10 cellular contexts compared by ENCODE assay signal in the genomic region with DNA sequence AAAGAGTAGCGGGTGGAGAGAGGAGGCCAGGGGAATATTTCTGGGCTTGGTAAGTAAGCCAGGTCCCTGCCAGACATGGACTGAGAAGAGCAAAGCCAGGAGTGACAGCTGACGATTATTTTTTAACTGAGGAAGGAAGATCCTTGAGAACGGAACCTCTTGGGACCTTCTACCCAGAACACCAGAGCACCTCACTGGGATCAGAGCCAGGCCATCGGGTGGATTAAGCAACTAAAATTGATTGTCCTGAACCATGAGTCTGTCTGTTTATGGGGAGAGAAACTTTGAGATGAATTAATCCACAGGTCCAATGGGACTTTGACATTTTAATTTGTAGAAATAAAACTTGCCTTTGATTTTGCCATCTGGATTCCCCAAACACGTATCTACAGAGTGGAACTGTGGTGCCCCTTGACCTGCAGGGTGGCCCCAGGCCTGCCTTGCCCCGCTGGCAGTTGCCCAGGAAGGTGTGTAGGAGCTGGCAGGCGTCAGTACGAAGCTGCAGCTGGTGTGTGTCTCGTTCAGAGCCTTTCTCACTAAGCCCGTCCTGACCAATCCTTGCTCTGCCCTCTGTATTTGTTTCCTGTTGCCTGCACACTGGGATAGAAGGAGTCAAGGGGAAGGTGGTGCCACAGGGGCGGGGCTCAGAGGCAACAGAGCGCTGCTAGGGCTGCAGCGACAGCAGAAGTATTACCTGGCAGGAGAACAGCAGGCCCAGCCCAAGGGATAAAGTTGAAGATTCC. TPM values are rescaled to one million over a fixed set of nuclear protein-coding genes. Genes with fewer than 3 reads are reported as not detected.
DNase-seq lines count a peak whose midpoint lies in the region; ATAC-seq and TF ChIP-seq lines count a peak whose summit lies in the region.
"Had no signal": no experiment of that assay in that cellular context is flagged by ENCODE, and none has a peak within 500 bp of the region (broad histone marks: within the 10 kb centered on the region; RNA-seq: fewer than 3 reads in every experiment).

No MANE protein-coding gene starts in this region.

- TF ChIP-seq CTCF in WTC11 (IDR thresholded peaks at IDR 0.05), result no peak

- DNase-seq in AG20443 (ENCODE audit: low spot score) (peak; percentile 37), NCI-H1694 (lab: John Stamatoyannopoulos, UW) (peak; percentile 35), WTC11 (ENCODE audit: low spot score) (peak; percentile 40), left kidney (ENCODE audit: low read depth, low spot score) (peak; percentile 96)

- H3K4me1 Mint-ChIP-seq in WTC11, result peaks cover 4% of the 10 kb centered on the region

- ATAC-seq in WTC11 (peak; percentile 92), HG02763 (IDR thresholded peaks at IDR 0.05; ENCODE audit: unreplicated experiment) (no peak), GM19452 (IDR thresholded peaks at IDR 0.05; ENCODE audit: unreplicated experiment) (no peak), HG02759 (IDR thresholded peaks at IDR 0.05; ENCODE audit: unreplicated experiment) (no peak), HG03175 (IDR thresholded peaks at IDR 0.05; ENCODE audit: unreplicated experiment) (no peak)

- H3K9me3 Mint-ChIP-seq in WTC11, result no peaks in the 10 kb centered on the region
- H3K9me3 Mint-ChIP-seq: central memory CD8-positive, alpha-beta T cell; stimulated activated naive CD8-positive, alpha-beta T cell treated with anti-CD3 and anti-CD28 coated beads, Interleukin-15, Interleukin-2, amounts not matched to agents 100 ng/mL and 50 ng/mL, for 24 hours had no signal

- no peak overlapping the region for H3K27ac Mint-ChIP-seq in WTC11
- H3K27ac Mint-ChIP-seq: stimulated activated naive CD8-positive, alpha-beta T cell treated with anti-CD3 and anti-CD28 coated beads, Interleukin-15, Interleukin-2, amounts not matched to agents 100 ng/mL and 50 ng/mL, for 24 hours had no signal

- CTCF ChIA-PET in WTC11 (lab: Charles Lee), result interaction anchor here (1.1 to 2.2 kb wide), 3 partner anchors 16 to 140 kb away, joined by 3 to 11 read pairs (median 6); no protein-coding TSS in a partner anchor

- H3K27me3 Mint-ChIP-seq in WTC11 (ENCODE audit: low read depth), result no peaks in the 10 kb centered on the region
- H3K27me3 Mint-ChIP-seq: central memory CD8-positive, alpha-beta T cell had no signal

- H3K4me3 Mint-ChIP-seq in WTC11, result no peak overlapping the region
- H3K4me3 Mint-ChIP-seq: central memory CD8-positive, alpha-beta T cell; stimulated activated naive CD8-positive, alpha-beta T cell treated with anti-CD3 and anti-CD28 coated beads, Interleukin-15, Interleukin-2, amounts not matched to agents 100 ng/mL and 50 ng/mL, for 24 hours had no signal

- no peaks in the 10 kb centered on the region for H3K36me3 Mint-ChIP-seq in WTC11

- POLR2A ChIA-PET in WTC11 (lab: Charles Lee), result interaction anchor here (0.5 kb wide), 1 partner anchor 165 kb away, joined by 3 read pairs; no protein-coding TSS in a partner anchor

TF ChIP-seq in WTC11, 78 proteins besides CTCF, POLR2A, EP300 and RAD21:
- TF ChIP-seq JAZF1 (CRISPR knock-in tag; IDR thresholded peaks at IDR 0.05) (no peak), GABPB1 (CRISPR knock-in tag; IDR thresholded peaks at IDR 0.05) (no peak), MYBL2 (CRISPR knock-in tag; IDR thresholded peaks at IDR 0.05) (no peak), CBFB (CRISPR knock-in tag; IDR thresholded peaks at IDR 0.05; ENCODE audit: low read depth) (no peak), ZNF396 (CRISPR knock-in tag; IDR thresholded peaks at IDR 0.05; ENCODE audit: borderline replicate concordance) (no peak), KAT7 (CRISPR knock-in tag; IDR thresholded peaks at IDR 0.05; ENCODE audit: borderline replicate concordance) (no peak), NFATC4 (CRISPR knock-in tag; IDR thresholded peaks at IDR 0.05) (no peak), GTF2I (CRISPR knock-in tag; conservative IDR thresholded peaks at IDR 0.05) (no peak), ZNF121 (CRISPR knock-in tag; IDR thresholded peaks at IDR 0.05) (no peak)
- TF ChIP-seq, protein P1, sequence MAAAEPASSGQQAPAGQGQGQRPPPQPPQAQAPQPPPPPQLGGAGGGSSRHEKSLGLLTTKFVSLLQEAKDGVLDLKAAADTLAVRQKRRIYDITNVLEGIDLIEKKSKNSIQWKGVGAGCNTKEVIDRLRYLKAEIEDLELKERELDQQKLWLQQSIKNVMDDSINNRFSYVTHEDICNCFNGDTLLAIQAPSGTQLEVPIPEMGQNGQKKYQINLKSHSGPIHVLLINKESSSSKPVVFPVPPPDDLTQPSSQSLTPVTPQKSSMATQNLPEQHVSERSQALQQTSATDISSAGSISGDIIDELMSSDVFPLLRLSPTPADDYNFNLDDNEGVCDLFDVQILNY (CRISPR knock-in tag; IDR thresholded peaks at IDR 0.05), result no peak

RNA-seq across cellular contexts. Expression of a gene that starts 5.0 kb away (rescaled TPM):
- not detected in 3 replicates for total RNA-seq in WTC11 (2021)

RNA-seq across cellular contexts. Expression of a gene that starts 32.5 kb away (rescaled TPM):
- 0.27 to 0.48 TPM (median 0.48 TPM) in 3 replicates for total RNA-seq in WTC11 (2021)

RNA-seq across cellular contexts. Expression of a gene that starts 40.8 kb away (rescaled TPM):
- total RNA-seq in WTC11 (2021), result 0.07 TPM in 1 of 3 replicates, not detected in the others

RNA-seq across cellular contexts. Expression of a gene that starts 57.8 kb away (rescaled TPM):
- 66.9 to 75.3 TPM (median 73.3 TPM) in 3 replicates for total RNA-seq in WTC11 (2021)

Comparison
In these comparisons a context has a peak if more than half of its experiments do, and no peak if none do; other contexts are left out.
1. DNase-seq: peak in every context shown above with its lines; median percentile 96 in left kidney; 40 in WTC11; 37 in AG20443; 35 in NCI-H1694.